Comparison of ENCODE assay signal across 10 cellular contexts in genomic region chr2:120863661-120864320, GRCh38.
DNase-seq lines count a peak whose midpoint lies in the region; ATAC-seq and TF ChIP-seq lines count a peak whose summit lies in the region.
"Had no signal": no experiment of that assay in that cellular context is flagged by ENCODE, and none has a peak within 500 bp of the region (broad histone marks: within the 10 kb centered on the region; RNA-seq: fewer than 3 reads in every experiment).

No MANE protein-coding gene starts in this region.

- no peaks in the 10 kb centered on the region for H3F3A ChIP-seq in PC-9 (ENCODE audit: insufficient read depth, low read depth)

- peak; percentile 72 for DNase-seq in COLO829 (ENCODE audit: low spot score)
- peak; percentile 45 to 76 for DNase-seq in PC-9
- DNase-seq in fibroblast of gingiva (ENCODE audit: low read depth) = peak; percentile 31
- DNase-seq in NCI-H2196 (lab: John Stamatoyannopoulos, UW; ENCODE audit: unreplicated experiment) = no peak
- no peak for DNase-seq in D341Med (ENCODE audit: low spot score)
- DNase-seq: NCI-H748 treated with DMSO at 0.1 percent for 48 hours had no signal

- H3K4me2 ChIP-seq in PC-9 (peak overlapping the region; percentile 6; the same call in 1 of the 2 replicates), parathyroid adenoma (ENCODE audit: low read length) (no peak overlapping the region)

- H3K27ac ChIP-seq in PC-9 (no peak overlapping the region), parathyroid adenoma (no peak overlapping the region)

- no peaks in the 10 kb centered on the region for H4K20me1 ChIP-seq in PC-9 (ENCODE audit: insufficient read depth)

- H2AFZ ChIP-seq in PC-9 (no peak overlapping the region), parathyroid adenoma (peak overlapping the region; percentile 6)

- POLR2A ChIA-PET in PC-9 (lab: Charles Lee; ENCODE audit: unreplicated experiment) = interaction anchor here (0.6 kb wide), 1 partner anchor 85 kb away, joined by 5 read pairs; no protein-coding TSS in a partner anchor

- H3K4me3 ChIP-seq in PC-9 (no peak overlapping the region), parathyroid adenoma (ENCODE audit: low read depth, low read length) (no peak overlapping the region)
- H3K4me3 ChIP-seq: GM12878 had no signal

- ATAC-seq in HG02798 (IDR thresholded peaks at IDR 0.05; ENCODE audit: poor library complexity, unreplicated experiment) (no peak), GM19463 (IDR thresholded peaks at IDR 0.05; ENCODE audit: unreplicated experiment) (no peak)
- ATAC-seq: GM12878 had no signal

- no peak overlapping the region for H3K9ac ChIP-seq in parathyroid adenoma

- intact Hi-C loops in PC-9 (cut with micrococcal nuclease; ENCODE audit: unreplicated experiment) = loop anchor here (2.0 kb wide), 1 partner anchor 71 kb away; no protein-coding TSS in a partner anchor

- peaks cover 16% of the 10 kb centered on the region for H3K27me3 ChIP-seq in PC-9 (ENCODE audit: insufficient read depth, low read depth)
- no peaks in the 10 kb centered on the region for H3K27me3 ChIP-seq in parathyroid adenoma (ENCODE audit: control insufficient read depth, insufficient read depth, low read length)

- H3K9me3 ChIP-seq in PC-9 (ENCODE audit: insufficient read depth, low read depth) (no peaks in the 10 kb centered on the region), parathyroid adenoma (ENCODE audit: control insufficient read depth, low read length) (no peaks in the 10 kb centered on the region)

- no TSS peak for BruUV-seq in PC-9 (replicated peaks; lab: Mats Ljungman, UMichigan)

- H3K36me3 ChIP-seq in PC-9 (ENCODE audit: low read depth) = no peaks in the 10 kb centered on the region
- no peaks in the 10 kb centered on the region for H3K36me3 ChIP-seq in parathyroid adenoma (ENCODE audit: control insufficient read depth, insufficient read depth, low read length)

- no peaks in the 10 kb centered on the region for H3K9me2 ChIP-seq in PC-9 (ENCODE audit: insufficient read depth)

- TF ChIP-seq CTCF in PC-9 (conservative IDR thresholded peaks at IDR 0.05) (no peak), parathyroid adenoma (IDR thresholded peaks at IDR 0.05) (no peak)

- H3K4me1 ChIP-seq in PC-9 (replicated peaks; ENCODE audit: insufficient read depth) = peaks cover 9% of the 10 kb centered on the region; the same call in 1 of the 2 replicates
- H3K4me1 ChIP-seq in parathyroid adenoma = no peaks in the 10 kb centered on the region

- H3K79me2 ChIP-seq in PC-9 (ENCODE audit: low read depth) (no peaks in the 10 kb centered on the region), parathyroid adenoma (no peaks in the 10 kb centered on the region)

- CTCF ChIA-PET in PC-9 (lab: Charles Lee) = no interaction called here

Comparison
In these comparisons a context has a peak if more than half of its experiments do, and no peak if none do; other contexts are left out.
1. DNase-seq: peak in COLO829 (single experiment), PC-9 (2 of 2) and fibroblast of gingiva (single experiment); none in NCI-H2196 (single experiment) and D341Med (single experiment).